In the genomic region with DNA sequence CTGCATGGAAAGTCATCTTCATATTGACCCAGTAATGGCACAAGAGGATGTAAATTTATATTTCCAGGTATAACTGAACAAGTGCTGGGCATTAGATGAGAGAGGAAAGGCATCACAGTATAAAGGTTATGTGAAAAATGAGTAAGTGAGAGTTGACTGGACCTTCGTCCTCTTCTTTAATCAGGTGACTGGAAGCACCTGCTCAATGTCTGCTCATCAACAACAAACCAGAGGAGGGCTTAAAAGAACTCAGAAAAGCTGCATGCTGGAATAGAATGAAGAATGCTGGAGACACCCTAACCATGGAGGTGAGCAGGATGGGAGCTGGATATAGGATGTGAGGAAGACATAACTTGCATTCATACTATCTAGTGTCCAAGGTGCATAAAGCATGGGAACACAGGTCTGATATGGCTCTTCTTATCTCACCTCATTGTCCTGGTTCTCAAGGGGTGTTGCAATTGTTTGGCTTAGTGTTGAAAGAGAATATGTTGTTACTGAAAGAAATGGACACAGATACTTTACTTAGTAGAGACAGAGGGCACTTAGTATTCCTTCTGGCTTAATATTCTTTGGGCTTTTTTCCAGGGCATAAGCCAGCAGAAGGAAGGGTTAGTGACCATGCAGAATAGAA, we compare ENCODE assay signal across 1 cellular context.
A peak's percentile ranks its signal among the peaks of the same experiment; 100 is the strongest.
TF ChIP-seq lines count a peak whose summit lies in the region.

No MANE protein-coding gene starts in this region.

TF ChIP-seq in HepG2, 621 proteins besides CTCF, POLR2A, EP300 and RAD21 (continued from another document):
- TF ChIP-seq, protein P1, sequence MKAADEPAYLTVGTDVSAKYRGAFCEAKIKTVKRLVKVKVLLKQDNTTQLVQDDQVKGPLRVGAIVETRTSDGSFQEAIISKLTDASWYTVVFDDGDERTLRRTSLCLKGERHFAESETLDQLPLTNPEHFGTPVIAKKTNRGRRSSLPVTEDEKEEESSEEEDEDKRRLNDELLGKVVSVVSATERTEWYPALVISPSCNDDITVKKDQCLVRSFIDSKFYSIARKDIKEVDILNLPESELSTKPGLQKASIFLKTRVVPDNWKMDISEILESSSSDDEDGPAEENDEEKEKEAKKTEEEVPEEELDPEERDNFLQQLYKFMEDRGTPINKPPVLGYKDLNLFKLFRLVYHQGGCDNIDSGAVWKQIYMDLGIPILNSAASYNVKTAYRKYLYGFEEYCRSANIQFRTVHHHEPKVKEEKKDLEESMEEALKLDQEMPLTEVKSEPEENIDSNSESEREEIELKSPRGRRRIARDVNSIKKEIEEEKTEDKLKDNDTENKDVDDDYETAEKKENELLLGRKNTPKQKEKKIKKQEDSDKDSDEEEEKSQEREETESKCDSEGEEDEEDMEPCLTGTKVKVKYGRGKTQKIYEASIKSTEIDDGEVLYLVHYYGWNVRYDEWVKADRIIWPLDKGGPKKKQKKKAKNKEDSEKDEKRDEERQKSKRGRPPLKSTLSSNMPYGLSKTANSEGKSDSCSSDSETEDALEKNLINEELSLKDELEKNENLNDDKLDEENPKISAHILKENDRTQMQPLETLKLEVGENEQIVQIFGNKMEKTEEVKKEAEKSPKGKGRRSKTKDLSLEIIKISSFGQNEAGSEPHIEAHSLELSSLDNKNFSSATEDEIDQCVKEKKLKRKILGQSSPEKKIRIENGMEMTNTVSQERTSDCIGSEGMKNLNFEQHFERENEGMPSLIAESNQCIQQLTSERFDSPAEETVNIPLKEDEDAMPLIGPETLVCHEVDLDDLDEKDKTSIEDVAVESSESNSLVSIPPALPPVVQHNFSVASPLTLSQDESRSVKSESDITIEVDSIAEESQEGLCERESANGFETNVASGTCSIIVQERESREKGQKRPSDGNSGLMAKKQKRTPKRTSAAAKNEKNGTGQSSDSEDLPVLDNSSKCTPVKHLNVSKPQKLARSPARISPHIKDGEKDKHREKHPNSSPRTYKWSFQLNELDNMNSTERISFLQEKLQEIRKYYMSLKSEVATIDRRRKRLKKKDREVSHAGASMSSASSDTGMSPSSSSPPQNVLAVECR (CRISPR knock-in tag; IDR thresholded peaks at IDR 0.05; ENCODE audit: borderline replicate concordance): no peak
- TF ChIP-seq ATM (IDR thresholded peaks at IDR 0.05; ENCODE audit: borderline replicate concordance) (no peak), ZNF260 (CRISPR knock-in tag; IDR thresholded peaks at IDR 0.05; ENCODE audit: borderline replicate concordance, low read depth) (no peak), ERF (CRISPR knock-in tag; IDR thresholded peaks at IDR 0.05) (0 out of 2 replicates have a peak, but pooled peaks have one; percentile 33), FOXJ3 (CRISPR knock-in tag; IDR thresholded peaks at IDR 0.05; ENCODE audit: borderline replicate concordance) (peak; percentile 80; the same call in 1 of the 2 replicates), ZNF839 (CRISPR knock-in tag; IDR thresholded peaks at IDR 0.05; ENCODE audit: borderline replicate concordance) (no peak), BRD4 (CRISPR knock-in tag; IDR thresholded peaks at IDR 0.05) (no peak), SALL1 (CRISPR knock-in tag; IDR thresholded peaks at IDR 0.05) (peak; percentile 28; the same call in 1 of the 2 replicates), ZNF644 (CRISPR knock-in tag; IDR thresholded peaks at IDR 0.05; ENCODE audit: low read depth) (peak; percentile 63; the same call in 1 of the 2 replicates), GATAD2A (CRISPR knock-in tag; IDR thresholded peaks at IDR 0.05) (peak; percentile 81), SAP130 (CRISPR knock-in tag; IDR thresholded peaks at IDR 0.05; ENCODE audit: low read depth) (no peak), DMAP1 (CRISPR knock-in tag; IDR thresholded peaks at IDR 0.05) (no peak), NCOR1 (IDR thresholded peaks at IDR 0.05; ENCODE audit: borderline replicate concordance, low read length) (peak; percentile 46; the same call in 1 of the 2 replicates), SMAD3 (CRISPR knock-in tag; IDR thresholded peaks at IDR 0.05) (0 out of 2 replicates have a peak, but pooled peaks have one; percentile 24), ZBTB38 (CRISPR knock-in tag; IDR thresholded peaks at IDR 0.05) (no peak), NCOA2 (CRISPR knock-in tag; IDR thresholded peaks at IDR 0.05) (0 out of 2 replicates have a peak, but pooled peaks have one; percentile 36), FOXA3 (CRISPR knock-in tag; IDR thresholded peaks at IDR 0.05) (peak; percentile 61), ZNF326 (CRISPR knock-in tag; IDR thresholded peaks at IDR 0.05; ENCODE audit: borderline replicate concordance) (no peak), SOX5 (CRISPR knock-in tag; IDR thresholded peaks at IDR 0.05; ENCODE audit: borderline replicate concordance) (peak; percentile 85), KLF11 (CRISPR knock-in tag; IDR thresholded peaks at IDR 0.05) (no peak), FOXP1 (IDR thresholded peaks at IDR 0.05) (no peak), FOXP1 (CRISPR knock-in tag; IDR thresholded peaks at IDR 0.05) (peak; percentile 54; the same call in 1 of the 2 replicates), ZMYM4 (CRISPR knock-in tag; IDR thresholded peaks at IDR 0.05) (peak; percentile 64; the same call in 1 of the 2 replicates), SOX6 (IDR thresholded peaks at IDR 0.05) (no peak), SOX6 (CRISPR knock-in tag; IDR thresholded peaks at IDR 0.05) (peak; percentile 96), SOX13 (IDR thresholded peaks at IDR 0.05) (peak; percentile 66; the same call in 1 of the 2 replicates), SOX13 (CRISPR knock-in tag; conservative IDR thresholded peaks at IDR 0.05 in 1 of 2, IDR thresholded peaks at IDR 0.05 in 1 of 2) (peak in 1 of 2 experiments; percentile 95; a peak in 2 of 4 replicates), ZBTB7A (CRISPR knock-in tag; IDR thresholded peaks at IDR 0.05) (no peak), KLF15 (CRISPR knock-in tag; IDR thresholded peaks at IDR 0.05; ENCODE audit: borderline replicate concordance) (no peak), ELF3 (CRISPR knock-in tag; IDR thresholded peaks at IDR 0.05) (0 out of 2 replicates have a peak, but pooled peaks have one; percentile 9)
- TF ChIP-seq, protein P2, sequence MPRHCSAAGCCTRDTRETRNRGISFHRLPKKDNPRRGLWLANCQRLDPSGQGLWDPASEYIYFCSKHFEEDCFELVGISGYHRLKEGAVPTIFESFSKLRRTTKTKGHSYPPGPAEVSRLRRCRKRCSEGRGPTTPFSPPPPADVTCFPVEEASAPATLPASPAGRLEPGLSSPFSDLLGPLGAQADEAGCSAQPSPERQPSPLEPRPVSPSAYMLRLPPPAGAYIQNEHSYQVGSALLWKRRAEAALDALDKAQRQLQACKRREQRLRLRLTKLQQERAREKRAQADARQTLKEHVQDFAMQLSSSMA (CRISPR knock-in tag; IDR thresholded peaks at IDR 0.05): no peak
- TF ChIP-seq, protein P3, sequence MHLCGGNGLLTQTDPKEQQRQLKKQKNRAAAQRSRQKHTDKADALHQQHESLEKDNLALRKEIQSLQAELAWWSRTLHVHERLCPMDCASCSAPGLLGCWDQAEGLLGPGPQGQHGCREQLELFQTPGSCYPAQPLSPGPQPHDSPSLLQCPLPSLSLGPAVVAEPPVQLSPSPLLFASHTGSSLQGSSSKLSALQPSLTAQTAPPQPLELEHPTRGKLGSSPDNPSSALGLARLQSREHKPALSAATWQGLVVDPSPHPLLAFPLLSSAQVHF (CRISPR knock-in tag; IDR thresholded peaks at IDR 0.05): no peak
- TF ChIP-seq, protein P4, sequence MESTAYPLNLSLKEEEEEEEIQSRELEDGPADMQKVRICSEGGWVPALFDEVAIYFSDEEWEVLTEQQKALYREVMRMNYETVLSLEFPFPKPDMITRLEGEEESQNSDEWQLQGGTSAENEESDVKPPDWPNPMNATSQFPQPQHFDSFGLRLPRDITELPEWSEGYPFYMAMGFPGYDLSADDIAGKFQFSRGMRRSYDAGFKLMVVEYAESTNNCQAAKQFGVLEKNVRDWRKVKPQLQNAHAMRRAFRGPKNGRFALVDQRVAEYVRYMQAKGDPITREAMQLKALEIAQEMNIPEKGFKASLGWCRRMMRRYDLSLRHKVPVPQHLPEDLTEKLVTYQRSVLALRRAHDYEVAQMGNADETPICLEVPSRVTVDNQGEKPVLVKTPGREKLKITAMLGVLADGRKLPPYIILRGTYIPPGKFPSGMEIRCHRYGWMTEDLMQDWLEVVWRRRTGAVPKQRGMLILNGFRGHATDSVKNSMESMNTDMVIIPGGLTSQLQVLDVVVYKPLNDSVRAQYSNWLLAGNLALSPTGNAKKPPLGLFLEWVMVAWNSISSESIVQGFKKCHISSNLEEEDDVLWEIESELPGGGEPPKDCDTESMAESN (CRISPR knock-in tag; conservative IDR thresholded peaks at IDR 0.05): no peak
- TF ChIP-seq, protein P5, sequence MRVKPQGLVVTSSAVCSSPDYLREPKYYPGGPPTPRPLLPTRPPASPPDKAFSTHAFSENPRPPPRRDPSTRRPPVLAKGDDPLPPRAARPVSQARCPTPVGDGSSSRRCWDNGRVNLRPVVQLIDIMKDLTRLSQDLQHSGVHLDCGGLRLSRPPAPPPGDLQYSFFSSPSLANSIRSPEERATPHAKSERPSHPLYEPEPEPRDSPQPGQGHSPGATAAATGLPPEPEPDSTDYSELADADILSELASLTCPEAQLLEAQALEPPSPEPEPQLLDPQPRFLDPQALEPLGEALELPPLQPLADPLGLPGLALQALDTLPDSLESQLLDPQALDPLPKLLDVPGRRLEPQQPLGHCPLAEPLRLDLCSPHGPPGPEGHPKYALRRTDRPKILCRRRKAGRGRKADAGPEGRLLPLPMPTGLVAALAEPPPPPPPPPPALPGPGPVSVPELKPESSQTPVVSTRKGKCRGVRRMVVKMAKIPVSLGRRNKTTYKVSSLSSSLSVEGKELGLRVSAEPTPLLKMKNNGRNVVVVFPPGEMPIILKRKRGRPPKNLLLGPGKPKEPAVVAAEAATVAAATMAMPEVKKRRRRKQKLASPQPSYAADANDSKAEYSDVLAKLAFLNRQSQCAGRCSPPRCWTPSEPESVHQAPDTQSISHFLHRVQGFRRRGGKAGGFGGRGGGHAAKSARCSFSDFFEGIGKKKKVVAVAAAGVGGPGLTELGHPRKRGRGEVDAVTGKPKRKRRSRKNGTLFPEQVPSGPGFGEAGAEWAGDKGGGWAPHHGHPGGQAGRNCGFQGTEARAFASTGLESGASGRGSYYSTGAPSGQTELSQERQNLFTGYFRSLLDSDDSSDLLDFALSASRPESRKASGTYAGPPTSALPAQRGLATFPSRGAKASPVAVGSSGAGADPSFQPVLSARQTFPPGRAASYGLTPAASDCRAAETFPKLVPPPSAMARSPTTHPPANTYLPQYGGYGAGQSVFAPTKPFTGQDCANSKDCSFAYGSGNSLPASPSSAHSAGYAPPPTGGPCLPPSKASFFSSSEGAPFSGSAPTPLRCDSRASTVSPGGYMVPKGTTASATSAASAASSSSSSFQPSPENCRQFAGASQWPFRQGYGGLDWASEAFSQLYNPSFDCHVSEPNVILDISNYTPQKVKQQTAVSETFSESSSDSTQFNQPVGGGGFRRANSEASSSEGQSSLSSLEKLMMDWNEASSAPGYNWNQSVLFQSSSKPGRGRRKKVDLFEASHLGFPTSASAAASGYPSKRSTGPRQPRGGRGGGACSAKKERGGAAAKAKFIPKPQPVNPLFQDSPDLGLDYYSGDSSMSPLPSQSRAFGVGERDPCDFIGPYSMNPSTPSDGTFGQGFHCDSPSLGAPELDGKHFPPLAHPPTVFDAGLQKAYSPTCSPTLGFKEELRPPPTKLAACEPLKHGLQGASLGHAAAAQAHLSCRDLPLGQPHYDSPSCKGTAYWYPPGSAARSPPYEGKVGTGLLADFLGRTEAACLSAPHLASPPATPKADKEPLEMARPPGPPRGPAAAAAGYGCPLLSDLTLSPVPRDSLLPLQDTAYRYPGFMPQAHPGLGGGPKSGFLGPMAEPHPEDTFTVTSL (CRISPR knock-in tag; IDR thresholded peaks at IDR 0.05; ENCODE audit: borderline replicate concordance): peak; percentile 64; the same call in 1 of the 2 replicates
- TF ChIP-seq, protein P6, sequence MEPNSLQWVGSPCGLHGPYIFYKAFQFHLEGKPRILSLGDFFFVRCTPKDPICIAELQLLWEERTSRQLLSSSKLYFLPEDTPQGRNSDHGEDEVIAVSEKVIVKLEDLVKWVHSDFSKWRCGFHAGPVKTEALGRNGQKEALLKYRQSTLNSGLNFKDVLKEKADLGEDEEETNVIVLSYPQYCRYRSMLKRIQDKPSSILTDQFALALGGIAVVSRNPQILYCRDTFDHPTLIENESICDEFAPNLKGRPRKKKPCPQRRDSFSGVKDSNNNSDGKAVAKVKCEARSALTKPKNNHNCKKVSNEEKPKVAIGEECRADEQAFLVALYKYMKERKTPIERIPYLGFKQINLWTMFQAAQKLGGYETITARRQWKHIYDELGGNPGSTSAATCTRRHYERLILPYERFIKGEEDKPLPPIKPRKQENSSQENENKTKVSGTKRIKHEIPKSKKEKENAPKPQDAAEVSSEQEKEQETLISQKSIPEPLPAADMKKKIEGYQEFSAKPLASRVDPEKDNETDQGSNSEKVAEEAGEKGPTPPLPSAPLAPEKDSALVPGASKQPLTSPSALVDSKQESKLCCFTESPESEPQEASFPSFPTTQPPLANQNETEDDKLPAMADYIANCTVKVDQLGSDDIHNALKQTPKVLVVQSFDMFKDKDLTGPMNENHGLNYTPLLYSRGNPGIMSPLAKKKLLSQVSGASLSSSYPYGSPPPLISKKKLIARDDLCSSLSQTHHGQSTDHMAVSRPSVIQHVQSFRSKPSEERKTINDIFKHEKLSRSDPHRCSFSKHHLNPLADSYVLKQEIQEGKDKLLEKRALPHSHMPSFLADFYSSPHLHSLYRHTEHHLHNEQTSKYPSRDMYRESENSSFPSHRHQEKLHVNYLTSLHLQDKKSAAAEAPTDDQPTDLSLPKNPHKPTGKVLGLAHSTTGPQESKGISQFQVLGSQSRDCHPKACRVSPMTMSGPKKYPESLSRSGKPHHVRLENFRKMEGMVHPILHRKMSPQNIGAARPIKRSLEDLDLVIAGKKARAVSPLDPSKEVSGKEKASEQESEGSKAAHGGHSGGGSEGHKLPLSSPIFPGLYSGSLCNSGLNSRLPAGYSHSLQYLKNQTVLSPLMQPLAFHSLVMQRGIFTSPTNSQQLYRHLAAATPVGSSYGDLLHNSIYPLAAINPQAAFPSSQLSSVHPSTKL (CRISPR knock-in tag; IDR thresholded peaks at IDR 0.05): peak; percentile 51
